In the genomic region with DNA sequence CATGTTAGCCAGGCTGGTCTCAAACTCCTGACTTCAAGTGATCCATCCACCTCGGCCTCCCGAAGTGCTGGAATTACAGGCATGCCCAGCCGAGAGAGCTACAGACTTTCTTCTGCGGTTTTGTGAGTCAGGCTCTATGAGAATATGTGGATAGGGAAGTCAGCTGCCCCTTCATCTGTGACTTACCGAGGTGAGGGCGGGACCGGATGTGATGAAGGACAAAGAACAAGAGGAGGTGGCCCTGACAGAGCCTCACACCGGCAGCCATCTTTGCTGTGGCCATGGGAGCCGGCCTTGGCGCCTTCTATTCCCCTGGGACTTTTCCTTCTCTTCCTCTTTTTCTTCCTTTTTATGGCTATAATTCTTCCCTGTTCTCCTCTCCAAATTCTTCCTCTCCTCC, we compare ENCODE assay signal across 18 cellular contexts.
DNase-seq lines count a peak whose midpoint lies in the region; ATAC-seq, FAIRE-seq and TF ChIP-seq lines count a peak whose summit lies in the region.
"Had no signal": no experiment of that assay in that cellular context is flagged by ENCODE, and none has a peak within 500 bp of the region (broad histone marks: within the 10 kb centered on the region; RNA-seq: fewer than 3 reads in every experiment).

No MANE protein-coding gene starts in this region.

- no peak overlapping the region for H4K8ac ChIP-seq in neuronal stem cell (ENCODE audit: low read depth, low read length)

- POLR2A ChIA-PET in K562 (lab: Yijun Ruan, JAX) (no interaction called here), RWPE1 (lab: Yijun Ruan, JAX; ENCODE audit: low non-redundant PET) (no interaction called here)

- BruUV-seq in K562 (replicated peaks; lab: Mats Ljungman, UMichigan), result no TSS peak

- ATAC-seq in K562, result peak; percentile 86

- TF ChIP-seq RAD21 in K562 (CRISPR knock-in tag; conservative IDR thresholded peaks at IDR 0.05 in 1 of 2, IDR thresholded peaks at IDR 0.05 in 1 of 2), result no peak

- WGBS in K562 (ENCODE audit: insufficient coverage, low coverage, missing lambda C conversion rate), result under 1% methylated on average over 10 of the region's 10 CpGs
- no CpG with 5 or more reads among the region's 10 CpGs for WGBS in neuronal stem cell (ENCODE audit: extremely low coverage in 2 of 2, insufficient read length in 2 of 2, insufficient replicate concordance in 1 of 2), 2 donors

- no peak overlapping the region for H3K27ac ChIP-seq in K562 (ENCODE audit: extremely low read depth, low read depth, low read length)
- H3K27ac ChIP-seq in neuronal stem cell (replicated peaks; ENCODE audit: low read length), result no peak overlapping the region
- H3K27ac ChIP-seq in RWPE1, result no peak overlapping the region

- H3K9me3 ChIP-seq in K562 (replicated peaks; ENCODE audit: control insufficient read depth, insufficient read depth, low read depth, low read length) (no peaks in the 10 kb centered on the region), neuronal stem cell (replicated peaks in 1 of 2; ENCODE audit: control insufficient read depth in 2 of 2, insufficient read depth in 1 of 2, low read depth in 1 of 2, low read length in 2 of 2) (no peaks in the 10 kb centered on the region)

- H3K79me2 ChIP-seq in K562 (ENCODE audit: control insufficient read depth, insufficient read depth, low read length), result no peaks in the 10 kb centered on the region

- CTCF ChIA-PET in K562 (lab: Yijun Ruan, JAX; ENCODE audit: low intra/inter-chr PET ratio), result no interaction called here
- CTCF ChIA-PET in RWPE1 (lab: Yijun Ruan, JAX), result no interaction called here

- H2BK15ac ChIP-seq in neuronal stem cell (ENCODE audit: low read length), result no peak overlapping the region

- H3K27me3 ChIP-seq in K562 (ENCODE audit: control insufficient read depth in 2 of 2, insufficient read depth in 2 of 2, low read length in 2 of 2) (peaks cover 0 to 18% of the 10 kb centered on the region in 2 experiments; a peak in 3 of 5 replicates), neuronal stem cell (ENCODE audit: control insufficient read depth in 3 of 3, insufficient read depth in 3 of 3, low read depth in 1 of 3, low read length in 3 of 3) (peaks cover 0 to 3% (median 0%) of the 10 kb centered on the region in 3 experiments)

- intact Hi-C loops in K562 (cut with micrococcal nuclease), result no loop called here

- no peaks in the 10 kb centered on the region for H3K36me3 ChIP-seq in K562 (ENCODE audit: control insufficient read depth, insufficient read depth, low read length)
- no peaks in the 10 kb centered on the region for H3K36me3 ChIP-seq in neuronal stem cell (replicated peaks in 1 of 2; ENCODE audit: control insufficient read depth in 2 of 2, insufficient read depth in 2 of 2, low read length in 2 of 2)

- TF ChIP-seq POLR2A in K562 (conservative IDR thresholded peaks at IDR 0.05), result no peak

- H2AFZ ChIP-seq in K562 (ENCODE audit: low read depth, low read length) (peak overlapping the region; percentile 75), neuronal stem cell (ENCODE audit: low read length) (peak overlapping the region; percentile 71)

- H3K4me3 ChIP-seq in K562, result no peak overlapping the region
- no peak overlapping the region for H3K4me3 ChIP-seq in neuronal stem cell (ENCODE audit: low read length in 2 of 2)

- no peaks in the 10 kb centered on the region for H3K9me1 ChIP-seq in K562 (ENCODE audit: control insufficient read depth, insufficient read depth, low read length)

- H3K18ac ChIP-seq in neuronal stem cell (ENCODE audit: low read length), result no peak overlapping the region

- H2AK5ac ChIP-seq in neuronal stem cell (ENCODE audit: low read depth, low read length), result no peak overlapping the region

- no peak for TF ChIP-seq EP300 in K562 (IDR thresholded peaks at IDR 0.05; ENCODE audit: low read length)

- H3K14ac ChIP-seq in neuronal stem cell (ENCODE audit: low read length), result no peak overlapping the region

- H2BK120ac ChIP-seq in neuronal stem cell (ENCODE audit: low read depth, low read length), result no peak overlapping the region

- H3K79me1 ChIP-seq in neuronal stem cell (ENCODE audit: low read depth, low read length), result no peaks in the 10 kb centered on the region

- no peak overlapping the region for H3K4ac ChIP-seq in neuronal stem cell (ENCODE audit: low read length)

- no peak for FAIRE-seq in K562 (lab: Jason Lieb, UNC)

- no peak overlapping the region for H2BK12ac ChIP-seq in neuronal stem cell (ENCODE audit: low read length)

- H3K4me1 ChIP-seq in K562 (replicated peaks in 1 of 2; ENCODE audit: control insufficient read depth in 2 of 2, insufficient read depth in 2 of 2, low read length in 2 of 2) (no peaks in the 10 kb centered on the region), neuronal stem cell (ENCODE audit: control insufficient read depth in 2 of 2, insufficient read depth in 1 of 2, low read depth in 1 of 2, low read length in 2 of 2) (peaks cover 0 to 4% of the 10 kb centered on the region in 2 donors)

- H2BK5ac ChIP-seq in neuronal stem cell (ENCODE audit: low read length), result no peak overlapping the region

- TF ChIP-seq CTCF in K562 (IDR thresholded peaks at IDR 0.05 in 2 of 3, conservative IDR thresholded peaks at IDR 0.05 in 1 of 3; ENCODE audit: insufficient read depth in 2 of 3, low read depth in 1 of 3, low read length in 3 of 3), result no peak
- no peak for TF ChIP-seq CTCF in RWPE1 (conservative IDR thresholded peaks at IDR 0.05; ENCODE audit: low read depth)

- no peaks in the 10 kb centered on the region for H4K20me1 ChIP-seq in K562 (replicated peaks; ENCODE audit: control insufficient read depth, insufficient read depth, low read length)

- H3K4me2 ChIP-seq in K562 (ENCODE audit: insufficient read depth, low read length) (peak overlapping the region; percentile 24), neuronal stem cell (ENCODE audit: insufficient read depth, low read length, poor library complexity, severe bottlenecking) (no peak overlapping the region)

- H3K9ac ChIP-seq in K562 (ENCODE audit: insufficient read depth in 1 of 2, low read depth in 2 of 2, low read length in 2 of 2) (no peak overlapping the region), neuronal stem cell (ENCODE audit: low read depth, low read length, poor library complexity) (no peak overlapping the region)

- no peak overlapping the region for H3K23ac ChIP-seq in neuronal stem cell (ENCODE audit: low read depth, low read length, poor library complexity)

- in situ Hi-C loops in K562 (cut with MboI), result no loop called here

- peak; percentile 7 for DNase-seq in ELR (ENCODE audit: low read depth)
- DNase-seq in OCI-M1 (lab: John Stamatoyannopoulos, UW), result peak; percentile 18
- peak; percentile 18 to 35 (median 30) for DNase-seq in K562 (ENCODE audit: extremely low read depth in 1 of 4, low spot score in 3 of 4)
- no peak for DNase-seq in neuronal stem cell (ENCODE audit: low spot score)
- no peak for DNase-seq in NK-92 treated with Interleukin-12 subunit alpha and Interleukin-12 subunit beta, amount 100 ng/mL, for 24 hours (lab: John Stamatoyannopoulos, UW)
- DNase-seq in SIG-M5 (lab: John Stamatoyannopoulos, UW), result no peak
- no peak for DNase-seq in RWPE1 (ENCODE audit: low spot score)
- DNase-seq in superior temporal gyrus (ENCODE audit: extremely low spot score), result no peak
- DNase-seq: AML-193, Calu3, GDM1, GOT3, Kasumi-1, MV-4-11, NCI-H1417 treated with DMSO at 0.1 percent for 48 hours, NCI-H2081, NCI-H510A treated with DMSO at 0.1 percent for 48 hours, Right ventricle myocardium superior had no signal

- H4K91ac ChIP-seq in neuronal stem cell (ENCODE audit: low read depth, low read length, poor library complexity), result no peak overlapping the region

TF ChIP-seq in K562, 482 proteins besides CTCF, POLR2A, EP300 and RAD21 (continues in another document):
- TF ChIP-seq, protein P1, sequence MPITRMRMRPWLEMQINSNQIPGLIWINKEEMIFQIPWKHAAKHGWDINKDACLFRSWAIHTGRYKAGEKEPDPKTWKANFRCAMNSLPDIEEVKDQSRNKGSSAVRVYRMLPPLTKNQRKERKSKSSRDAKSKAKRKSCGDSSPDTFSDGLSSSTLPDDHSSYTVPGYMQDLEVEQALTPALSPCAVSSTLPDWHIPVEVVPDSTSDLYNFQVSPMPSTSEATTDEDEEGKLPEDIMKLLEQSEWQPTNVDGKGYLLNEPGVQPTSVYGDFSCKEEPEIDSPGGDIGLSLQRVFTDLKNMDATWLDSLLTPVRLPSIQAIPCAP (CRISPR knock-in tag; IDR thresholded peaks at IDR 0.05; ENCODE audit: borderline replicate concordance), result no peak
- TF ChIP-seq RB1 (IDR thresholded peaks at IDR 0.05; ENCODE audit: low read depth) (no peak), LARP7 (IDR thresholded peaks at IDR 0.05) (no peak), ZNF561 (CRISPR knock-in tag; conservative IDR thresholded peaks at IDR 0.05) (no peak), STAG1 (CRISPR knock-in tag; IDR thresholded peaks at IDR 0.05; ENCODE audit: borderline replicate concordance) (no peak), TEAD2 (tag; IDR thresholded peaks at IDR 0.05) (no peak), NRF1 (conservative IDR thresholded peaks at IDR 0.05 in 1 of 2, IDR thresholded peaks at IDR 0.05 in 1 of 2) (0 out of 4 replicates have a peak, but pooled peaks have one; percentile 18 to 25), KHSRP (IDR thresholded peaks at IDR 0.05) (no peak)

Comparison
In these comparisons a context has a peak if more than half of its experiments do, and no peak if none do; other contexts are left out.
1. DNase-seq: peak in ELR (single experiment), OCI-M1 (single experiment) and K562 (4 of 4); none in neuronal stem cell (single experiment), NK-92 treated with Interleukin-12 subunit alpha and Interleukin-12 subunit beta, amount 100 ng/mL, for 24 hours (single experiment), SIG-M5 (single experiment), RWPE1 (single experiment) and superior temporal gyrus (single experiment).